Comparison of ENCODE assay signal across 2 cellular contexts in genomic region chr22:23313791-23314567, GRCh38.
TF ChIP-seq lines count a peak whose summit lies in the region.

No MANE protein-coding gene starts in this region.

TF ChIP-seq in SK-N-SH, 30 proteins besides CTCF, POLR2A, EP300 and RAD21 (continued from another document):
- TF ChIP-seq REST (IDR thresholded peaks at IDR 0.05; ENCODE audit: low read depth, low read length) (no peak), TCF12 (IDR thresholded peaks at IDR 0.05) (no peak), NRF1 (IDR thresholded peaks at IDR 0.05; ENCODE audit: low read depth, low read length) (no peak), MXI1 (IDR thresholded peaks at IDR 0.05; ENCODE audit: low read depth, low read length) (no peak), GABPA (IDR thresholded peaks at IDR 0.05; ENCODE audit: low read depth) (no peak), RXRA (IDR thresholded peaks at IDR 0.05; ENCODE audit: borderline replicate concordance, low read depth) (no peak), MEF2A (IDR thresholded peaks at IDR 0.05; ENCODE audit: borderline replicate concordance, low read depth) (no peak), ZBTB33 (IDR thresholded peaks at IDR 0.05; ENCODE audit: borderline replicate concordance, low read depth) (no peak), JUND (IDR thresholded peaks at IDR 0.05) (no peak)

TF ChIP-seq in SK-N-SH treated with all-trans-retinoic acid at 6 μM for 48 hours, 23 proteins besides CTCF, POLR2A, EP300 and RAD21 (continued from another document):
- no peak for TF ChIP-seq CSRNP3 (CRISPR knock-in tag; IDR thresholded peaks at IDR 0.05)
- TF ChIP-seq POU6F1 (CRISPR knock-in tag; IDR thresholded peaks at IDR 0.05; ENCODE audit: borderline replicate concordance, low read depth) = no peak
- no peak for TF ChIP-seq ZC3H10 (CRISPR knock-in tag; IDR thresholded peaks at IDR 0.05)
- TF ChIP-seq ISL1 (CRISPR knock-in tag; IDR thresholded peaks at IDR 0.05) = no peak
- TF ChIP-seq GLIS3 (CRISPR knock-in tag; IDR thresholded peaks at IDR 0.05) = no peak
- no peak for TF ChIP-seq SNAI2 (CRISPR knock-in tag; IDR thresholded peaks at IDR 0.05)
- no peak for TF ChIP-seq TSHZ2 (CRISPR knock-in tag; IDR thresholded peaks at IDR 0.05)
- TF ChIP-seq RARB (CRISPR knock-in tag; IDR thresholded peaks at IDR 0.05) = no peak
- no peak for TF ChIP-seq ZFP30 (CRISPR knock-in tag; IDR thresholded peaks at IDR 0.05)
- TF ChIP-seq BACH2 (CRISPR knock-in tag; IDR thresholded peaks at IDR 0.05; ENCODE audit: borderline replicate concordance) = no peak
TF ChIP-seq in SK-N-SH treated with all-trans-retinoic acid at 6 μM for 48 hours: peak in this region for 0.
